In the genomic region with DNA sequence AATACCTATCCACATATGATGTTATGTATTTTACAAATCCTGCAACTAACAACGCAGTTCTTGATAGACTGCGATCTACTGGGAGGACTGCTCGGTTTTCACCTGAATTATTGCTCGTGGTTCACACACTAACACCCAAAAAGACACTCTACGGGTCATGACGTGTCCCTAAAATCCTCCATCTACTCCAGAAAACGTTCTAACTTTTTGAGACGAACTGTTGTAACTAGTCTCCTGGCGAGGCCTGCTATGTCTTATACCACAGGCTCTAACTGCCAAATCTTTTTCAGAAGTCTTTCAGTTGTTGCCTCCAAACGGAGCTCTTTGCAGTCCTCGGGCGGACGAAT, we compare ENCODE assay signal across 7 cellular contexts.
DNase-seq lines count a peak whose midpoint lies in the region; ATAC-seq and TF ChIP-seq lines count a peak whose summit lies in the region.

No MANE protein-coding gene starts in this region.

- no peak overlapping the region for H2BK15ac ChIP-seq in H9 (ENCODE audit: low read depth, low read length)

- H3K4me3 Mint-ChIP-seq in H9 = peak overlapping the region; percentile 69 to 86

- peaks cover 37% of the 10 kb centered on the region for H3K23me2 ChIP-seq in H9 (ENCODE audit: insufficient read length, low read depth, low read length, poor library complexity, severe bottlenecking)

- no peaks in the 10 kb centered on the region for H3K79me2 ChIP-seq in H9 (ENCODE audit: insufficient read depth, low read length)
- peaks cover 46% of the 10 kb centered on the region for H3K79me2 ChIP-seq in hepatocyte

- no peak for DNase-seq in H9
- no peak for DNase-seq in hepatocyte (ENCODE audit: low spot score)
- no peak for DNase-seq in spleen
- DNase-seq in NK-92 (lab: John Stamatoyannopoulos, UW; ENCODE audit: unreplicated experiment) = no peak
- no peak for DNase-seq in stimulated activated CD4-positive, alpha-beta T cell treated with anti-CD3 and anti-CD28 coated beads, Interleukin-15, amount 100 ng/mL, for 24 hours

- no peaks in the 10 kb centered on the region; a peak in 1 of 7 replicates for H3K36me3 Mint-ChIP-seq in H9 (ENCODE audit: insufficient read depth in 1 of 3, low read depth in 3 of 3)

- H3K14ac ChIP-seq in H9 (ENCODE audit: insufficient read depth, low read length) = no peak overlapping the region

- no peak overlapping the region for H3K27ac Mint-ChIP-seq in H9

- intact Hi-C loops in spleen (cut with DNase I; ENCODE audit: low total_unique reads) = no loop called here

- peaks cover 31 to 47% of the 10 kb centered on the region in 2 experiments for H3K4me1 Mint-ChIP-seq in H9

- H3K56ac ChIP-seq in H9 (ENCODE audit: insufficient read length, low read depth, low read length) = no peak overlapping the region

- TF ChIP-seq POLR2A in spleen (IDR thresholded peaks at IDR 0.05) = no peak

- no peak overlapping the region for H2AFZ ChIP-seq in H9 (ENCODE audit: low read length)
- peak overlapping the region; percentile 73 for H2AFZ ChIP-seq in hepatocyte

- no peaks in the 10 kb centered on the region for H3K79me1 ChIP-seq in H9 (ENCODE audit: insufficient read depth, low read depth, low read length, poor library complexity, severe bottlenecking)

- H3K9me3 ChIP-seq in H9 (ENCODE audit: control insufficient read depth, low read depth, low read length) (no peaks in the 10 kb centered on the region), hepatocyte (ENCODE audit: low read depth) (no peaks in the 10 kb centered on the region), spleen (no peaks in the 10 kb centered on the region)

- no peaks in the 10 kb centered on the region for H3K36me3 ChIP-seq in hepatocyte (replicated peaks; ENCODE audit: insufficient read depth, low read depth)
- peaks cover 0 to 16% (median 0%) of the 10 kb centered on the region in 6 donors for H3K36me3 ChIP-seq in spleen

- H4K5ac ChIP-seq in H9 (ENCODE audit: insufficient read length, low read depth, low read length) = no peak overlapping the region

- peaks cover 80% of the 10 kb centered on the region for H3K27me3 Mint-ChIP-seq in H9 (ENCODE audit: low read depth)

- no peak overlapping the region for H3K4ac ChIP-seq in H9 (ENCODE audit: low read depth, low read length)

- no peak overlapping the region for H2AK5ac ChIP-seq in H9 (ENCODE audit: insufficient read length, low read length)

- H3K27me3 ChIP-seq in H9 (ENCODE audit: insufficient read depth, low read length) (peaks cover 50% of the 10 kb centered on the region), hepatocyte (peaks cover 20% of the 10 kb centered on the region), spleen (replicated peaks in 1 of 7) (peaks cover 0 to 16% (median 7%) of the 10 kb centered on the region in 7 donors)

- H3K9me3 Mint-ChIP-seq in H9 = no peaks in the 10 kb centered on the region; a peak in 3 of 5 replicates

- H3K4me2 ChIP-seq in H9 (ENCODE audit: insufficient read depth, insufficient read length, low read length) (peak overlapping the region; percentile 74), hepatocyte (peak overlapping the region; percentile 99)

- H3T11ph ChIP-seq in H9 (ENCODE audit: low read length) = no peak overlapping the region

- H3K18ac ChIP-seq in H9 (ENCODE audit: insufficient read length, low read depth, low read length) = no peak overlapping the region

- H3K23ac ChIP-seq in H9 (ENCODE audit: insufficient read length, low read depth, low read length) = no peak overlapping the region

- H3K4me3 ChIP-seq in hepatocyte (peak overlapping the region; percentile 84), spleen (peak overlapping the region; percentile 74 to 92 (median 87))

- TF ChIP-seq CTCF in H9 (conservative IDR thresholded peaks at IDR 0.05) (no peak), VCaP (conservative IDR thresholded peaks at IDR 0.05) (no peak), hepatocyte (IDR thresholded peaks at IDR 0.05; ENCODE audit: poor library complexity) (no peak), spleen (IDR thresholded peaks at IDR 0.05 in 8 of 11, conservative IDR thresholded peaks at IDR 0.05 in 3 of 11) (no peak)

- H3K9ac ChIP-seq in H9 (ENCODE audit: extremely low read depth, insufficient read length, low read length) = no peak overlapping the region

- no peak overlapping the region for H2BK5ac ChIP-seq in H9 (ENCODE audit: insufficient read length, low read length)

- H3K4me1 ChIP-seq in H9 (ENCODE audit: insufficient read depth, low read length) (peaks cover 3% of the 10 kb centered on the region; the same call in 1 of the 2 replicates), hepatocyte (ENCODE audit: insufficient read depth) (peaks cover 35% of the 10 kb centered on the region), spleen (peaks cover 32 to 76% (median 64%) of the 10 kb centered on the region in 6 donors)

- no peak overlapping the region for H2BK120ac ChIP-seq in H9 (ENCODE audit: low read depth, low read length, poor library complexity, severe bottlenecking)

- H3K9me2 ChIP-seq in hepatocyte (replicated peaks; ENCODE audit: insufficient read depth) = no peaks in the 10 kb centered on the region

- H2BK12ac ChIP-seq in H9 (ENCODE audit: insufficient read length, low read depth, low read length) = no peak overlapping the region

- H4K91ac ChIP-seq in H9 (ENCODE audit: insufficient read length, low read depth, low read length) = no peak overlapping the region

- no peak overlapping the region for H2BK20ac ChIP-seq in H9 (ENCODE audit: low read depth, low read length, poor library complexity, severe bottlenecking)

- no peak overlapping the region for H4K8ac ChIP-seq in H9 (replicated peaks; ENCODE audit: insufficient read length, low read depth, low read length)

- WGBS in H9 (ENCODE audit: extremely low coverage, insufficient read length, low lambda C conversion rate) = no CpG with 5 or more reads among the region's 13 CpGs
- WGBS in hepatocyte (ENCODE audit: low lambda C conversion rate, missing lambda C conversion rate) = 10% methylated on average over 13 of the region's 13 CpGs
- 5 to 10% (median 6%) methylated on average over 13 of the region's 13 CpGs for WGBS in spleen, 5 donors

- H4K20me1 ChIP-seq in H9 (ENCODE audit: control insufficient read depth, insufficient read depth, insufficient read length) = no peaks in the 10 kb centered on the region
- peaks cover 10% of the 10 kb centered on the region for H4K20me1 ChIP-seq in hepatocyte (ENCODE audit: insufficient read depth, poor library complexity, severe bottlenecking)

- H3K27ac ChIP-seq in H9 (ENCODE audit: insufficient read length, low read depth, low read length) (no peak overlapping the region), VCaP (peak overlapping the region; percentile 100), hepatocyte (peak overlapping the region; percentile 99), spleen (peak overlapping the region; percentile 99 to 100 (median 100))

- no peak for ATAC-seq in HG03045 (IDR thresholded peaks at IDR 0.05; ENCODE audit: unreplicated experiment)
